Comparison of ENCODE assay signal across 8 cellular contexts in genomic region chr13:31200636-31200970, GRCh38. TPM values are rescaled to one million over a fixed set of nuclear protein-coding genes. Genes with fewer than 3 reads are reported as not detected.
DNase-seq lines count a peak whose midpoint lies in the region; ATAC-seq and TF ChIP-seq lines count a peak whose summit lies in the region.

No MANE protein-coding gene starts in this region.

- ATAC-seq in HG02885 (IDR thresholded peaks at IDR 0.05; ENCODE audit: poor library complexity, unreplicated experiment) = peak; percentile 29
- ATAC-seq in heart right ventricle = peak; percentile 37 to 73 (median 61)

- intact Hi-C loops in activated naive CD4-positive, alpha-beta T cell treated with anti-CD3 and anti-CD28 coated beads for 36 hours (cut with micrococcal nuclease) = loop anchor here (1.0 to 10.0 kb wide), 4 partner anchors 38 to 1606 kb away; partner anchors contain the start of genes FRY and SLC7A1
- intact Hi-C loops in heart right ventricle (cut with DNase I) = no loop called here

- H3K27me3 ChIP-seq in heart right ventricle = no peaks in the 10 kb centered on the region

- TF ChIP-seq CTCF in heart right ventricle (IDR thresholded peaks at IDR 0.05) = no peak

- H3K27me3 Mint-ChIP-seq in activated naive CD4-positive, alpha-beta T cell treated with anti-CD3 and anti-CD28 coated beads for 36 hours (ENCODE audit: low read depth) = no peaks in the 10 kb centered on the region

- CTCF ChIA-PET in activated naive CD4-positive, alpha-beta T cell treated with anti-CD3 and anti-CD28 coated beads for 36 hours (lab: Charles Lee) = interaction anchor here (0.5 to 1.4 kb wide), 4 partner anchors 12 to 42 kb away, joined by 3 to 4 read pairs (median 3); no protein-coding TSS in a partner anchor

- peaks cover 0 to 52% (median 34%) of the 10 kb centered on the region in 9 donors for H3K4me1 ChIP-seq in heart right ventricle

- no peaks in the 10 kb centered on the region for H3K9me3 ChIP-seq in heart right ventricle

- no peaks in the 10 kb centered on the region for H3K9me3 Mint-ChIP-seq in activated naive CD4-positive, alpha-beta T cell treated with anti-CD3 and anti-CD28 coated beads for 36 hours

- no peaks in the 10 kb centered on the region for H3K36me3 ChIP-seq in heart right ventricle

- 1 to 2% methylated on average over 28 to 34 of the region's 34 CpGs for WGBS in heart right ventricle, 2 donors

- H3K27ac ChIP-seq in heart right ventricle = peak overlapping the region; percentile 95 to 100 (median 98)

- peak overlapping the region; percentile 55 to 86 (median 80) for H3K4me3 ChIP-seq in heart right ventricle

- peaks cover 26% of the 10 kb centered on the region for H3K4me1 Mint-ChIP-seq in activated naive CD4-positive, alpha-beta T cell treated with anti-CD3 and anti-CD28 coated beads for 36 hours (ENCODE audit: low read depth)

- H3K4me3 Mint-ChIP-seq in activated naive CD4-positive, alpha-beta T cell treated with anti-CD3 and anti-CD28 coated beads for 36 hours = peak overlapping the region; percentile 60

- DNase-seq in NCI-H82 (lab: John Stamatoyannopoulos, UW) (peak; percentile 70), NCI-H82 treated with DMSO at 0.1 percent for 48 hours (lab: John Stamatoyannopoulos, UW; ENCODE audit: unreplicated experiment) (no peak), NOMO-1 treated with DMSO at 0.1 percent for 48 hours (lab: John Stamatoyannopoulos, UW; ENCODE audit: unreplicated experiment) (peak; percentile 59), heart right ventricle (peak; percentile 44 to 66), retina (peak; percentile 79), foreskin melanocyte (no peak)
- DNase-seq in activated naive CD4-positive, alpha-beta T cell treated with anti-CD3 and anti-CD28 coated beads for 36 hours = peak; percentile 32

- no peaks in the 10 kb centered on the region for H3K36me3 Mint-ChIP-seq in activated naive CD4-positive, alpha-beta T cell treated with anti-CD3 and anti-CD28 coated beads for 36 hours (ENCODE audit: low read depth)

- peak overlapping the region; percentile 63 for H3K27ac Mint-ChIP-seq in activated naive CD4-positive, alpha-beta T cell treated with anti-CD3 and anti-CD28 coated beads for 36 hours

RNA-seq across cellular contexts. Expression of gene B3GLCT, which starts 0.8 kb away (rescaled TPM):
- total RNA-seq in activated naive CD4-positive, alpha-beta T cell treated with anti-CD3 and anti-CD28 coated beads for 36 hours = 1 to 10 TPM; 1.2 to 1.5 TPM
- total RNA-seq in heart right ventricle = 10 to 100 TPM; 12.0 to 28.1 (median 20.1) TPM
- 1 to 10 TPM; 3.1 to 8.2 TPM for polyA plus RNA-seq in heart right ventricle

RNA-seq across cellular contexts. Expression of gene HSPH1, which starts 38.9 kb away (rescaled TPM):
- total RNA-seq in activated naive CD4-positive, alpha-beta T cell treated with anti-CD3 and anti-CD28 coated beads for 36 hours = 100 to 1,000 TPM; 122 to 150 TPM
- total RNA-seq in heart right ventricle = 10 to 100 TPM; 31.1 to 65.4 (median 50.5) TPM
- 10 to 100 TPM; 28.4 to 42.8 TPM for polyA plus RNA-seq in heart right ventricle

Comparison
In these comparisons a context has a peak if more than half of its experiments do, and no peak if none do; other contexts are left out.
1. DNase-seq: peak in NCI-H82 (single experiment), NOMO-1 treated with DMSO at 0.1 percent for 48 hours (single experiment), activated naive CD4-positive, alpha-beta T cell treated with anti-CD3 and anti-CD28 coated beads for 36 hours (single experiment), heart right ventricle (2 of 2) and retina (single experiment); none in NCI-H82 treated with DMSO at 0.1 percent for 48 hours (single experiment) and foreskin melanocyte (single experiment).
2. RNA of gene B3GLCT, which starts 0.8 kb away (total RNA-seq): 12.0 to 28.1 TPM in heart right ventricle; 1.2 to 1.5 TPM in activated naive CD4-positive, alpha-beta T cell treated with anti-CD3 and anti-CD28 coated beads for 36 hours; every median in the first group is over 4 times any median in the second.